ENCODE assay signal across 9 cellular contexts in the genomic region with DNA sequence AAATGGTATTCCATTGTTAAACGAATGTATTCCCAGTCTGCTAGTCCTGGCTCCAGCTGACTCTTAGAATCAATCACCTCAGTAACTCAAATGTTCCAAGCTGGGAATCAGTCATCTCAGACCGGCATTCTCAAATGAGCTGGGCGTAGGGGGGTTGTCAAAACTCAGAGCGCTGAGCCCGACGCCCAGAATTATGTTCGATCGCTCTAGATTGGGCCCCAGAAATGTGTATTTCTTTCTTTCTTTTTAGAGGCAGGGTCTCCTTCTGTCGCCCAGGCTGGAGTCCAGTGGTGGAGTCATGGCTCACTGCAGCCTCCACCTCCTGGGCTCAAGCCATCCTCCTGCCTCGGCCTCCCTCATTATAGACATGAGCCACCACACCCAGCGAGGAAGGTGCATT.
DNase-seq lines count a peak whose midpoint lies in the region; ATAC-seq, FAIRE-seq and TF ChIP-seq lines count a peak whose summit lies in the region.
"Had no signal": no experiment of that assay in that cellular context is flagged by ENCODE, and none has a peak within 500 bp of the region (broad histone marks: within the 10 kb centered on the region; RNA-seq: fewer than 3 reads in every experiment).

No MANE protein-coding gene starts in this region.

- peaks cover 0 to 22% (median 13%) of the 10 kb centered on the region in 4 donors for H3K4me1 ChIP-seq in transverse colon

- no peak for TF ChIP-seq EP300 in transverse colon (IDR thresholded peaks at IDR 0.05; ENCODE audit: low read depth)

- TF ChIP-seq CTCF in mesothelial cell of epicardium (IDR thresholded peaks at IDR 0.05; ENCODE audit: unreplicated experiment) (no peak), transverse colon (IDR thresholded peaks at IDR 0.05) (no peak)

- peak overlapping the region in 2 of 4 donors; percentile 28 to 57 for H3K4me3 ChIP-seq in transverse colon

- FAIRE-seq in urothelium cell line (lab: Jason Lieb, UNC) = no peak

- H3K27ac ChIP-seq in caudate nucleus (ENCODE audit: low read depth, low read length) (peak overlapping the region; percentile 82), transverse colon (peak overlapping the region; percentile 63 to 88 (median 81))

- H3K36me3 ChIP-seq in transverse colon = no peaks in the 10 kb centered on the region

- CTCF ChIA-PET in activated naive CD4-positive, alpha-beta T cell treated with anti-CD3 and anti-CD28 coated beads for 36 hours (lab: Charles Lee) = interaction anchor here (1.3 kb wide), 1 partner anchor 27 kb away, joined by 3 read pairs; no protein-coding TSS in a partner anchor

- H3K27ac Mint-ChIP-seq in activated naive CD4-positive, alpha-beta T cell treated with anti-CD3 and anti-CD28 coated beads for 36 hours = no peak overlapping the region
- peak overlapping the region; percentile 67 for H3K27ac Mint-ChIP-seq in mesothelial cell of epicardium

- peaks cover 28% of the 10 kb centered on the region for H3K27me3 Mint-ChIP-seq in activated naive CD4-positive, alpha-beta T cell treated with anti-CD3 and anti-CD28 coated beads for 36 hours (ENCODE audit: low read depth)
- peaks cover 47% of the 10 kb centered on the region for H3K27me3 Mint-ChIP-seq in mesothelial cell of epicardium (ENCODE audit: low read depth)

- intact Hi-C loops in activated naive CD4-positive, alpha-beta T cell treated with anti-CD3 and anti-CD28 coated beads for 36 hours (cut with micrococcal nuclease) = loop anchor here (2.0 kb wide), 1 partner anchor 30 kb away; no protein-coding TSS in a partner anchor
- intact Hi-C loops in transverse colon (cut with DNase I; ENCODE audit: low total_unique reads) = no loop called here

- DNase-seq in activated naive CD4-positive, alpha-beta T cell treated with anti-CD3 and anti-CD28 coated beads for 36 hours = no peak
- DNase-seq in activated naive CD4-positive, alpha-beta T cell (lab: John Stamatoyannopoulos, UW) = no peak
- DNase-seq in caudate nucleus (lab: John Stamatoyannopoulos, UW) (no peak), mesothelial cell of epicardium (ENCODE audit: low spot score in 2 of 2, unreplicated experiment in 2 of 2) (no peak), transverse colon (no peak), SK-N-DZ (ENCODE audit: low spot score) (no peak), urothelium cell line (ENCODE audit: low spot score) (no peak)
- DNase-seq: RPMI8226 had no signal

- peaks cover 28% of the 10 kb centered on the region for H3K27me3 ChIP-seq in transverse colon

- H3K4me3 Mint-ChIP-seq in activated naive CD4-positive, alpha-beta T cell treated with anti-CD3 and anti-CD28 coated beads for 36 hours = peak overlapping the region; percentile 90
- peak overlapping the region; percentile 73 for H3K4me3 Mint-ChIP-seq in mesothelial cell of epicardium

- H3K4me1 Mint-ChIP-seq in activated naive CD4-positive, alpha-beta T cell treated with anti-CD3 and anti-CD28 coated beads for 36 hours (ENCODE audit: low read depth) = peaks cover 16% of the 10 kb centered on the region
- H3K4me1 Mint-ChIP-seq in mesothelial cell of epicardium = peaks cover 15% of the 10 kb centered on the region

- in situ Hi-C loops in transverse colon (cut with MboI; ENCODE audit: low pct_ligation_motif_present in 1 of 4, low pct_unique_long_range_greater_than_20kb in 1 of 4, low sequenced_read_pairs in 3 of 4) = loop anchor here in 1 of 4 donors (25.0 kb wide), 1 partner anchor 288 kb away; no protein-coding TSS in a partner anchor

- no peak for TF ChIP-seq POLR2A in transverse colon (IDR thresholded peaks at IDR 0.05)

- H3K9me3 ChIP-seq in transverse colon = no peaks in the 10 kb centered on the region

- H3K9me3 Mint-ChIP-seq in activated naive CD4-positive, alpha-beta T cell treated with anti-CD3 and anti-CD28 coated beads for 36 hours = peaks cover 3% of the 10 kb centered on the region
- peaks cover 4% of the 10 kb centered on the region for H3K9me3 Mint-ChIP-seq in mesothelial cell of epicardium

- no peaks in the 10 kb centered on the region for H3K36me3 Mint-ChIP-seq in activated naive CD4-positive, alpha-beta T cell treated with anti-CD3 and anti-CD28 coated beads for 36 hours (ENCODE audit: low read depth)
- no peaks in the 10 kb centered on the region for H3K36me3 Mint-ChIP-seq in mesothelial cell of epicardium

- ATAC-seq in GM18511 (IDR thresholded peaks at IDR 0.05; ENCODE audit: unreplicated experiment) = no peak

- WGBS in transverse colon (ENCODE audit: low coverage in 1 of 2), 2 donors = 66 to 75% methylated on average over 3 to 11 of the region's 11 CpGs
